In the genomic region with DNA sequence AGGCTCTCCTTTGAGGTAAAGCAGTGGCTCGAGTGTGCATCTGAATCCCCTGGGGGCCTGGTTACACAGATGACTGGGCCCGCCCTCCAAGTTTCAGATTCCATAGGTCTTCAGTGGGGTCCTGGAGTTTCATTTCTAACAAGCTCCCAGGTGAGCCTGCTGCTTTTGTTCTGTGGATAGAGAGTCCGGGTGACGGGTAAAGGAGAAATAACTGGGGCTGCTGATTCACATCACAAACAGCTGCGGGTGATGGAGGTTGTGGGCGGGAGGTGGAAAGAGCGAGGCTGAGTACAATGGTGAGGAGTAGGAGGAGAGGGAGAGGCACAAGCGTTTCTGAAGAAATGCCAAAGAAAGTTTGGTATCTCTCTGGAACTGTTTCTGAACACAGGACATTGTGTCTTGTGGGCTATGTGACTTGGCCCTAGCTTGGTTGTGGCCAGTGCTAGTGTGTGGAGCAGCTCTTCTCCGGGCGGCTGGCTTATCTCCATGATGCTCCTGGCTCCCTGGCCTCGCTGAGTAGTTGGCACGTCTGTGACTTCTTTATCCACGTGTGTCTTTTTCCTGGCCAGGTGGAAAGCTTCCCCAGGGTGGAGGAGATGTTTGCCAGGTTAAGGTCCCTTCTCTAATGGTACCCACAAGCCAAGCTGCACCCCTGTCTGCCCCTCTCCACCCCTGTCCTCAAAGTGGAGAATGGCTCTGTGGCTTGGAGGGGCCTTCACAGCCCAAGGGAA, we compare ENCODE assay signal across 11 cellular contexts.
DNase-seq lines count a peak whose midpoint lies in the region; ATAC-seq and TF ChIP-seq lines count a peak whose summit lies in the region.
"Had no signal": no experiment of that assay in that cellular context is flagged by ENCODE, and none has a peak within 500 bp of the region (broad histone marks: within the 10 kb centered on the region; RNA-seq: fewer than 3 reads in every experiment).

No MANE protein-coding gene starts in this region.

- ATAC-seq in GM18870 (IDR thresholded peaks at IDR 0.05; ENCODE audit: unreplicated experiment) (peak; percentile 54), RWPE2 (ENCODE audit: low read depth) (peak; percentile 55), GM18858 (IDR thresholded peaks at IDR 0.05; ENCODE audit: unreplicated experiment) (no peak), body of pancreas (no peak)

- H3K4me3 ChIP-seq in RWPE2 (ENCODE audit: severe bottlenecking) (no peak overlapping the region), body of pancreas (no peak overlapping the region)
- H3K4me3 ChIP-seq: colonic mucosa had no signal

- TF ChIP-seq CTCF in RWPE2 (IDR thresholded peaks at IDR 0.05; ENCODE audit: poor library complexity, severe bottlenecking) (no peak), body of pancreas (IDR thresholded peaks at IDR 0.05) (no peak)

- DNase-seq in RWPE2 (ENCODE audit: low spot score) (no peak), ecto neural progenitor cell (ENCODE audit: low spot score) (peak; percentile 35), body of pancreas (no peak), C1 segment of cervical spinal cord (lab: John Stamatoyannopoulos, UW) (no peak), SW 1271 (lab: John Stamatoyannopoulos, UW) (no peak)
- DNase-seq in stimulated activated CD4-positive, alpha-beta T cell treated with anti-CD3 and anti-CD28 coated beads, Interleukin-1b, Interleukin-23, amount 100 ng/mL, for 48 hours: peak; percentile 76
- DNase-seq: colonic mucosa, GF-D8 had no signal

- H3K27ac ChIP-seq in RWPE2 (ENCODE audit: poor library complexity, severe bottlenecking) (no peak overlapping the region), body of pancreas (no peak overlapping the region)
- H3K27ac ChIP-seq: colonic mucosa, VCaP had no signal

- no peaks in the 10 kb centered on the region for H3K27me3 ChIP-seq in RWPE2 (ENCODE audit: insufficient read depth, poor library complexity, severe bottlenecking)
- H3K27me3 ChIP-seq in body of pancreas: no peaks in the 10 kb centered on the region
- H3K27me3 ChIP-seq: colonic mucosa had no signal

- intact Hi-C loops in body of pancreas (cut with DNase I): loop anchor here (10.0 kb wide), 3 partner anchors 131 to 751 kb away; no protein-coding TSS in a partner anchor

- H3K36me3 ChIP-seq in RWPE2 (ENCODE audit: low read depth) (no peaks in the 10 kb centered on the region), body of pancreas (replicated peaks in 1 of 2; ENCODE audit: insufficient read depth in 1 of 2, low read depth in 2 of 2) (no peaks in the 10 kb centered on the region)
- H3K36me3 ChIP-seq: colonic mucosa had no signal

- H3K4me1 ChIP-seq in RWPE2 (ENCODE audit: insufficient read depth, poor library complexity, severe bottlenecking) (peaks cover 5% of the 10 kb centered on the region), body of pancreas (peaks cover 8% of the 10 kb centered on the region)
- H3K4me1 ChIP-seq: colonic mucosa had no signal

- no peak for TF ChIP-seq POLR2A in body of pancreas (IDR thresholded peaks at IDR 0.05)

- 61 to 64% methylated on average over 13 of the region's 13 CpGs for WGBS in body of pancreas, 2 donors

- H3K9me3 ChIP-seq in RWPE2 (ENCODE audit: severe bottlenecking) (no peaks in the 10 kb centered on the region), body of pancreas (no peaks in the 10 kb centered on the region)
- H3K9me3 ChIP-seq: colonic mucosa had no signal

Comparison
In these comparisons a context has a peak if more than half of its experiments do, and no peak if none do; other contexts are left out.
1. ATAC-seq: peak in GM18870 (single experiment) and RWPE2 (single experiment); none in GM18858 (single experiment) and body of pancreas (single experiment).
2. DNase-seq: peak in ecto neural progenitor cell (single experiment) and stimulated activated CD4-positive, alpha-beta T cell treated with anti-CD3 and anti-CD28 coated beads, Interleukin-1b, Interleukin-23, amount 100 ng/mL, for 48 hours (single experiment); none in RWPE2 (single experiment), body of pancreas (0 of 4), C1 segment of cervical spinal cord (0 of 14) and SW 1271 (0 of 2).